ENCODE assay signal across 6 cellular contexts in genomic region chr22:32401486-32401885, GRCh38. TPM values are rescaled to one million over a fixed set of nuclear protein-coding genes. Genes with fewer than 3 reads are reported as not detected.
"Had no signal": no experiment of that assay in that cellular context is flagged by ENCODE, and none has a peak within 500 bp of the region (broad histone marks: within the 10 kb centered on the region; RNA-seq: fewer than 3 reads in every experiment).

No MANE protein-coding gene starts in this region.

- H3K4me3 Mint-ChIP-seq: GM23338, H9, IgD-negative memory B cell had no signal

- H3K9me3 Mint-ChIP-seq: GM23338, H9, IgD-negative memory B cell had no signal

- ATAC-seq: GM23338, HepG2 had no signal

- H3K4me1 Mint-ChIP-seq: GM23338, H9 had no signal

- H3K36me3 Mint-ChIP-seq: IgD-negative memory B cell had no signal

- DNase-seq: H9, HCEC 1CT had no signal

- H3K4me3 ChIP-seq: GM23338 had no signal

- H3K27me3 Mint-ChIP-seq: IgD-negative memory B cell had no signal

- H3K27ac Mint-ChIP-seq: GM23338, H9, IgD-negative memory B cell had no signal

RNA-seq across cellular contexts. Expression of gene RFPL3, which starts 43.8 kb away (rescaled TPM):
- total RNA-seq: GM23338, H9, HepG2, HT1080 had no signal
